Comparison of ENCODE assay signal across 8 cellular contexts in genomic region chr19:42219812-42220750, GRCh38. TPM values are rescaled to one million over a fixed set of nuclear protein-coding genes. Genes with fewer than 3 reads are reported as not detected.
DNase-seq lines count a peak whose midpoint lies in the region; ATAC-seq and TF ChIP-seq lines count a peak whose summit lies in the region.

ZNF526 (plus strand) TSS chr19:42220312; CDS start chr19:42224404, 4,092 bp downstream.

- H3K4me1 Mint-ChIP-seq in CD8-positive, alpha-beta memory T cell = peaks cover 45 to 62% (median 50%) of the 10 kb centered on the region in 3 donors
- peaks cover 54% of the 10 kb centered on the region for H3K4me1 Mint-ChIP-seq in activated CD8-positive, alpha-beta T cell treated with anti-CD3 and anti-CD28 coated beads, Interleukin-2, amount 10 ng/mL, durations not matched to agents 7 days and 5 days (ENCODE audit: low read depth)

- TF ChIP-seq CTCF in lower lobe of right lung (IDR thresholded peaks at IDR 0.05) = no peak

- CTCF ChIA-PET in CD8-positive, alpha-beta memory T cell (lab: Charles Lee) = interaction anchor here (0.8 to 2.1 kb wide), 8 partner anchors 13 to 87 kb away, joined by 3 to 11 read pairs (median 4); partner anchors contain the start of genes GSK3A and POU2F2
- CTCF ChIA-PET in activated CD8-positive, alpha-beta T cell treated with anti-CD3 and anti-CD28 coated beads, Interleukin-2, amount 10 ng/mL, durations not matched to agents 7 days and 5 days (lab: Charles Lee) = interaction anchor here (0.6 to 2.5 kb wide), 14 partner anchors 14 to 219 kb away, joined by 3 to 17 read pairs (median 4); partner anchors contain the start of genes PAFAH1B3 and PRR19

- POLR2A ChIA-PET in CD8-positive, alpha-beta memory T cell (lab: Charles Lee) = interaction anchor here (0.6 to 2.4 kb wide), 7 partner anchors 18 to 85 kb away, joined by 3 to 10 read pairs (median 5); partner anchors contain the start of gene GSK3A
- POLR2A ChIA-PET in activated CD8-positive, alpha-beta T cell treated with anti-CD3 and anti-CD28 coated beads, Interleukin-2, amount 10 ng/mL, durations not matched to agents 7 days and 5 days (lab: Charles Lee) = interaction anchor here (0.8 to 1.6 kb wide), 13 partner anchors 14 to 100 kb away, joined by 3 to 7 read pairs (median 4); partner anchors contain the start of gene GSK3A

- H3K27ac Mint-ChIP-seq in CD8-positive, alpha-beta memory T cell = peak within 1 kb of the TSS; percentile 95 to 99 (median 96)
- peak within 1 kb of the TSS; percentile 93 for H3K27ac Mint-ChIP-seq in activated CD8-positive, alpha-beta T cell treated with anti-CD3 and anti-CD28 coated beads, Interleukin-2, amount 10 ng/mL, durations not matched to agents 7 days and 5 days

- peak within 1 kb of the TSS; percentile 75 for H3K4me3 ChIP-seq in CD8-positive, alpha-beta memory T cell (ENCODE audit: low read length)
- peak within 1 kb of the TSS; percentile 89 for H3K4me3 ChIP-seq in ectodermal cell (ENCODE audit: insufficient read depth, low read depth, low read length)
- H3K4me3 ChIP-seq in lower lobe of right lung = peak within 1 kb of the TSS; percentile 76

- H3K36me3 Mint-ChIP-seq in CD8-positive, alpha-beta memory T cell = peaks cover 3 to 41% (median 4%) of the 10 kb centered on the region in 3 donors
- H3K36me3 Mint-ChIP-seq in activated CD8-positive, alpha-beta T cell treated with anti-CD3 and anti-CD28 coated beads, Interleukin-2, amount 10 ng/mL, durations not matched to agents 7 days and 5 days (ENCODE audit: low read depth) = peaks cover 45% of the 10 kb centered on the region

- ATAC-seq in GM19468 (IDR thresholded peaks at IDR 0.05; ENCODE audit: extremely low read depth, unreplicated experiment) = peak; percentile 88
- ATAC-seq in activated CD8-positive, alpha-beta T cell treated with anti-CD3 and anti-CD28 coated beads, Interleukin-2, amount 10 ng/mL, durations not matched to agents 7 days and 5 days = peak; percentile 90
- ATAC-seq in lower lobe of right lung = peak; percentile 94

- H3K36me3 ChIP-seq in CD8-positive, alpha-beta memory T cell (ENCODE audit: insufficient read depth, low read length) = peaks cover 6% of the 10 kb centered on the region
- H3K36me3 ChIP-seq in ectodermal cell (ENCODE audit: control insufficient read depth, insufficient read depth, low read length) (peaks cover 11% of the 10 kb centered on the region), lower lobe of right lung (peaks cover 14% of the 10 kb centered on the region)

- no peaks in the 10 kb centered on the region for H3K27me3 ChIP-seq in CD8-positive, alpha-beta memory T cell (ENCODE audit: insufficient read depth, low read length, poor library complexity, severe bottlenecking)
- no peaks in the 10 kb centered on the region for H3K27me3 ChIP-seq in ectodermal cell (ENCODE audit: control insufficient read depth, insufficient read depth, low read length, poor library complexity, severe bottlenecking)
- H3K27me3 ChIP-seq in lower lobe of right lung (ENCODE audit: low read depth) = no peaks in the 10 kb centered on the region

- peaks cover 46% of the 10 kb centered on the region for H3K4me1 ChIP-seq in CD8-positive, alpha-beta memory T cell (ENCODE audit: insufficient read depth, low read length)
- H3K4me1 ChIP-seq in ectodermal cell (ENCODE audit: control insufficient read depth, insufficient read depth, low read length) = peaks cover 22% of the 10 kb centered on the region
- H3K4me1 ChIP-seq in lower lobe of right lung = peaks cover 52% of the 10 kb centered on the region

- peak within 1 kb of the TSS; percentile 99 for H3K27ac ChIP-seq in CD8-positive, alpha-beta memory T cell (ENCODE audit: low read depth, low read length)
- peak within 1 kb of the TSS; percentile 80 for H3K27ac ChIP-seq in ectodermal cell (ENCODE audit: insufficient read depth, low read depth, low read length, poor library complexity, severe bottlenecking)
- H3K27ac ChIP-seq in lower lobe of right lung = peak within 1 kb of the TSS; percentile 73

- intact Hi-C loops in lower lobe of right lung (cut with DNase I) = no loop called here

- H3K9me3 Mint-ChIP-seq in CD8-positive, alpha-beta memory T cell = peaks cover 0 to 1% (median 0%) of the 10 kb centered on the region in 5 donors
- H3K9me3 Mint-ChIP-seq in activated CD8-positive, alpha-beta T cell treated with anti-CD3 and anti-CD28 coated beads, Interleukin-2, amount 10 ng/mL, durations not matched to agents 7 days and 5 days (ENCODE audit: insufficient read depth) = no peaks in the 10 kb centered on the region

- H3K4me3 Mint-ChIP-seq in CD8-positive, alpha-beta memory T cell = peak within 1 kb of the TSS; percentile 94 to 100 (median 97)
- H3K4me3 Mint-ChIP-seq in activated CD8-positive, alpha-beta T cell treated with anti-CD3 and anti-CD28 coated beads, Interleukin-2, amount 10 ng/mL, durations not matched to agents 7 days and 5 days = peak within 1 kb of the TSS; percentile 92

- H3K27me3 Mint-ChIP-seq in CD8-positive, alpha-beta memory T cell = peaks cover 0 to 3% of the 10 kb centered on the region in 2 donors
- H3K27me3 Mint-ChIP-seq in activated CD8-positive, alpha-beta T cell treated with anti-CD3 and anti-CD28 coated beads, Interleukin-2, amount 10 ng/mL, durations not matched to agents 7 days and 5 days (ENCODE audit: low read depth) = no peaks in the 10 kb centered on the region

- peak; percentile 96 to 98 (median 96) for DNase-seq in CD8-positive, alpha-beta memory T cell
- DNase-seq in HS-5 (ENCODE audit: low read depth) = peak; percentile 92
- peak; percentile 86 for DNase-seq in NK-92 (lab: John Stamatoyannopoulos, UW; ENCODE audit: unreplicated experiment)
- peak; percentile 98 for DNase-seq in activated CD8-positive, alpha-beta T cell treated with anti-CD3 and anti-CD28 coated beads, Interleukin-2, amount 10 ng/mL, durations not matched to agents 7 days and 5 days
- peak; percentile 98 for DNase-seq in lower lobe of right lung
- peak; percentile 89 to 94 (median 94) for DNase-seq in stimulated activated CD4-positive, alpha-beta T cell treated with anti-CD3 and anti-CD28 coated beads, TNF-alpha, amount 100 ng/mL, for 1 hour (ENCODE audit: low read depth in 3 of 3, low spot score in 1 of 3)

- no peaks in the 10 kb centered on the region for H3K9me3 ChIP-seq in CD8-positive, alpha-beta memory T cell (ENCODE audit: low read length)
- H3K9me3 ChIP-seq in ectodermal cell (ENCODE audit: control insufficient read depth, low read length) = no peaks in the 10 kb centered on the region
- H3K9me3 ChIP-seq in lower lobe of right lung = no peaks in the 10 kb centered on the region

- WGBS in ectodermal cell, 2 experiments = 3% methylated on average over 53 of the region's 53 CpGs

RNA-seq across cellular contexts. Expression of gene ZNF526, which starts in this region (rescaled TPM):
- total RNA-seq in CD8-positive, alpha-beta memory T cell = 10 to 100 TPM; 18.4 to 20.5 TPM
- 9.0 TPM for polyA plus RNA-seq in CD8-positive, alpha-beta memory T cell
- 10 to 100 TPM; 19.5 to 21.5 TPM for total RNA-seq in activated CD8-positive, alpha-beta T cell treated with anti-CD3 and anti-CD28 coated beads, Interleukin-2, amount 10 ng/mL, durations not matched to agents 7 days and 5 days
- polyA plus RNA-seq in ectodermal cell (2013, experiment 1 of 4) = 12.2 TPM
- polyA plus RNA-seq in ectodermal cell (2013, experiment 2 of 4) = 14.6 TPM
- polyA plus RNA-seq in ectodermal cell (2013, experiment 3 of 4) = 11.6 TPM
- 12.6 TPM for polyA plus RNA-seq in ectodermal cell (2013, experiment 4 of 4)
- 11.7 TPM for total RNA-seq in lower lobe of right lung

Comparison
In these comparisons a context has a peak if more than half of its experiments do, and no peak if none do; other contexts are left out.
1. Peak in every context shown above with its lines: DNase-seq, ATAC-seq, H3K4me3 ChIP-seq and H3K27ac ChIP-seq.